Comparison of ENCODE assay signal across 12 cellular contexts in the genomic region with DNA sequence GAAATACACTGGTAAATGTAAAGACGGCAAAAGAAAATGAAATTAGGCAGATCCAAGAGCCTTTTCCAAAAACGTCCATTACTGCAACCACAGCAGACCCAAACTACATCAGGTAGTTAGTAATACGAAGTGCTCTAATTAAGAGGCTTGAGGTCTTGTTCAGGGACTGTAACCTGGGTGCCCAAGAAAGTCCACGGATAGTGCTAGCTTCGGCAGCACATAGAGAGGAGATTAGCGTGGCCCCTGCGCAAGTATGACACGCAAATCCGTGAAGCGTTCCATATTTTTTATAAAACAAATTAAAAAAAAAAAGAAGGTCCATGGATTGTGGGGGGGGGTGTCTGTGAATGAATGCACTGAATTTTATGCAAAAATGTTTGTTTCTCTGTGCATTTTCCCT. TPM values are rescaled to one million over a fixed set of nuclear protein-coding genes. Genes with fewer than 3 reads are reported as not detected.
A peak's percentile ranks its signal among the peaks of the same experiment; 100 is the strongest.
DNase-seq lines count a peak whose midpoint lies in the region; ATAC-seq and TF ChIP-seq lines count a peak whose summit lies in the region.
"Had no signal": no experiment of that assay in that cellular context is flagged by ENCODE, and none has a peak within 500 bp of the region (broad histone marks: within the 10 kb centered on the region; RNA-seq: fewer than 3 reads in every experiment).

No MANE protein-coding gene starts in this region.

- H3K4me3 ChIP-seq in AG09309 (ENCODE audit: control insufficient read depth, low read depth, low read length) (peak overlapping the region; percentile 74), HUES48 (ENCODE audit: low read depth, low read length) (peak overlapping the region; percentile 91)

- no peak for ATAC-seq in naive B cell (ENCODE audit: low read depth in 2 of 2)
- ATAC-seq in HG02981 (IDR thresholded peaks at IDR 0.05; ENCODE audit: unreplicated experiment): no peak

- peak overlapping the region; percentile 38 to 100 (median 69) for H3K27ac Mint-ChIP-seq in brain
- peak overlapping the region in 4 of 6 donors; percentile 23 to 57 (median 36) for H3K27ac Mint-ChIP-seq in naive B cell

- H3K27me3 Mint-ChIP-seq in brain (peaks cover 9% of the 10 kb centered on the region), naive B cell (no peaks in the 10 kb centered on the region)

- peaks cover 0 to 1% (median 0%) of the 10 kb centered on the region in 5 experiments for H3K9me3 Mint-ChIP-seq in brain
- no peaks in the 10 kb centered on the region for H3K9me3 Mint-ChIP-seq in naive B cell

- TF ChIP-seq CTCF in AG09309 (IDR thresholded peaks at IDR 0.05; ENCODE audit: control insufficient read depth, insufficient read depth, low read depth, low read length, missing control alignments) (no peak), brain (conservative IDR thresholded peaks at IDR 0.05) (no peak)

- DNase-seq in AG09309 (ENCODE audit: low read depth) (no peak), naive B cell (no peak), germinal center (ENCODE audit: low spot score) (no peak)
- no peak for DNase-seq in stimulated activated CD4-positive, alpha-beta T cell treated with anti-CD3 and anti-CD28 coated beads, Interleukin-2, amount 100 ng/mL, for 24 hours
- no peak for DNase-seq in central memory CD4-positive, alpha-beta T cell
- DNase-seq: activated CD4-positive, alpha-beta T cell treated with anti-CD3 and anti-CD28 coated beads for 4 hours; foreskin melanocyte; NCI-H1092 treated with DMSO at 0.1 percent for 48 hours; stimulated activated CD4-positive, alpha-beta T cell treated with anti-CD3 and anti-CD28 coated beads, Interleukin-1b, Interleukin-23, amount 100 ng/mL, for 48 hours had no signal

- no peak overlapping the region for H3K27ac ChIP-seq in HUES48 (ENCODE audit: low read depth, low read length)

- no peak overlapping the region for H3K9ac ChIP-seq in HUES48 (ENCODE audit: low read depth, low read length)

- H3K4me3 Mint-ChIP-seq in brain (peak overlapping the region; percentile 89 to 94 (median 93)), naive B cell (peak overlapping the region; percentile 44 to 98 (median 70))

- H3K36me3 Mint-ChIP-seq in brain: peaks cover 34% of the 10 kb centered on the region
- H3K36me3 Mint-ChIP-seq in naive B cell: no peaks in the 10 kb centered on the region

- no peaks in the 10 kb centered on the region for H3K9me3 ChIP-seq in HUES48 (ENCODE audit: control insufficient read depth, insufficient read depth, low read length)

- H3K4me1 ChIP-seq in HUES48 (ENCODE audit: control insufficient read depth, insufficient read depth, low read length): no peaks in the 10 kb centered on the region; the same call in 1 of the 2 replicates

- no peaks in the 10 kb centered on the region for H3K27me3 ChIP-seq in HUES48 (ENCODE audit: control insufficient read depth, insufficient read depth, low read length)

- H3K4me1 Mint-ChIP-seq in brain: peaks cover 89% of the 10 kb centered on the region
- peaks cover 34 to 56% (median 40%) of the 10 kb centered on the region in 3 donors for H3K4me1 Mint-ChIP-seq in naive B cell

- H3K36me3 ChIP-seq in HUES48 (ENCODE audit: control insufficient read depth, insufficient read depth, low read length): peaks cover 17% of the 10 kb centered on the region

RNA-seq across cellular contexts. Expression of a gene that starts 1.4 kb away (rescaled TPM):
- 81.0 TPM for polyA plus RNA-seq in brain (ENCODE audit: insufficient read depth, low read depth, low replicate concordance)
- 10 to 100 TPM; 31.2 to 60.9 (median 46.2) TPM for polyA plus RNA-seq in naive B cell (ENCODE audit: low read depth in 6 of 6)

RNA-seq across cellular contexts. Expression of a gene that starts 44.3 kb away (rescaled TPM):
- polyA plus RNA-seq in brain (ENCODE audit: insufficient read depth, low read depth, low replicate concordance) (29.0 TPM), naive B cell (ENCODE audit: low read depth in 6 of 6) (10 to 100 TPM; 31.8 to 62.8 (median 40.6) TPM)
